In genomic region chr1:224212618-224213037, GRCh38 we compare ENCODE assay signal across 15 cellular contexts. TPM values are rescaled to one million over a fixed set of nuclear protein-coding genes. Genes with fewer than 3 reads are reported as not detected.
DNase-seq lines count a peak whose midpoint lies in the region; ATAC-seq and TF ChIP-seq lines count a peak whose summit lies in the region.
"Had no signal": no experiment of that assay in that cellular context is flagged by ENCODE, and none has a peak within 500 bp of the region (broad histone marks: within the 10 kb centered on the region; RNA-seq: fewer than 3 reads in every experiment).

No MANE protein-coding gene starts in this region.

- no peaks in the 10 kb centered on the region for H3K79me1 ChIP-seq in mesenchymal stem cell (replicated peaks; ENCODE audit: low read length, poor library complexity, severe bottlenecking)

- H4K91ac ChIP-seq in mesenchymal stem cell (ENCODE audit: low read length), result no peak overlapping the region

- H3K9me3 ChIP-seq in HUES48 (ENCODE audit: control insufficient read depth, insufficient read depth, low read length) (no peaks in the 10 kb centered on the region), mesenchymal stem cell (ENCODE audit: control insufficient read depth, low read length) (no peaks in the 10 kb centered on the region), tibial artery (no peaks in the 10 kb centered on the region)
- H3K9me3 ChIP-seq: esophagus muscularis mucosa had no signal

- intact Hi-C loops in dendritic cell treated with granulocyte-macrophage colony-stimulating factor and Interleukin-4, amounts not matched to agents 40 ng/mL and 50 ng/mL, for 4 days (cut with micrococcal nuclease), result no loop called here
- intact Hi-C loops in tibial artery (cut with DNase I; ENCODE audit: low total_unique reads), result no loop called here

- no peaks in the 10 kb centered on the region for H3K9me3 Mint-ChIP-seq in dendritic cell treated with granulocyte-macrophage colony-stimulating factor and Interleukin-4, amounts not matched to agents 40 ng/mL and 50 ng/mL, for 4 days
- no peaks in the 10 kb centered on the region for H3K9me3 Mint-ChIP-seq in stimulated activated memory B cell treated with anti-CD40 and anti-IgM and Interleukin-4, amounts not matched to agents 10 μg/mL and 1 μg/mL and 100 μg/mL, for 72 hours
- no peaks in the 10 kb centered on the region for H3K9me3 Mint-ChIP-seq in activated naive CD8-positive, alpha-beta T cell treated with anti-CD3 and anti-CD28 coated beads, Interleukin-2, amount 50 U/mL, for 24 hours
- H3K9me3 Mint-ChIP-seq: activated T-helper 17 cell treated with anti-CD3 and anti-CD28 coated beads, Interleukin-2, amount 50 U/mL, for 72 hours; CD14-positive monocyte had no signal

- peak overlapping the region; percentile 14 for H2BK5ac ChIP-seq in mesenchymal stem cell (ENCODE audit: low read depth, low read length, poor library complexity, severe bottlenecking)

- H3K14ac ChIP-seq in mesenchymal stem cell (ENCODE audit: low read length in 2 of 2), result peak overlapping the region in 1 of 2 experiments; percentile 77

- peak overlapping the region in 1 of 2 experiments; percentile 54 for H2BK12ac ChIP-seq in mesenchymal stem cell (ENCODE audit: low read length in 2 of 2)

- H3K4me1 Mint-ChIP-seq in dendritic cell treated with granulocyte-macrophage colony-stimulating factor and Interleukin-4, amounts not matched to agents 40 ng/mL and 50 ng/mL, for 4 days (ENCODE audit: low read depth), result peaks cover 62% of the 10 kb centered on the region
- H3K4me1 Mint-ChIP-seq in stimulated activated memory B cell treated with anti-CD40 and anti-IgM and Interleukin-4, amounts not matched to agents 10 μg/mL and 1 μg/mL and 100 μg/mL, for 72 hours, result peaks cover 25% of the 10 kb centered on the region
- H3K4me1 Mint-ChIP-seq in activated naive CD8-positive, alpha-beta T cell treated with anti-CD3 and anti-CD28 coated beads, Interleukin-2, amount 50 U/mL, for 24 hours, result peaks cover 5% of the 10 kb centered on the region
- H3K4me1 Mint-ChIP-seq: activated T-helper 17 cell treated with anti-CD3 and anti-CD28 coated beads, Interleukin-2, amount 50 U/mL, for 72 hours had no signal

- H3K27me3 Mint-ChIP-seq in dendritic cell treated with granulocyte-macrophage colony-stimulating factor and Interleukin-4, amounts not matched to agents 40 ng/mL and 50 ng/mL, for 4 days, result no peaks in the 10 kb centered on the region
- no peaks in the 10 kb centered on the region for H3K27me3 Mint-ChIP-seq in stimulated activated memory B cell treated with anti-CD40 and anti-IgM and Interleukin-4, amounts not matched to agents 10 μg/mL and 1 μg/mL and 100 μg/mL, for 72 hours
- H3K27me3 Mint-ChIP-seq in activated naive CD8-positive, alpha-beta T cell treated with anti-CD3 and anti-CD28 coated beads, Interleukin-2, amount 50 U/mL, for 24 hours, result no peaks in the 10 kb centered on the region
- H3K27me3 Mint-ChIP-seq: activated T-helper 17 cell treated with anti-CD3 and anti-CD28 coated beads, Interleukin-2, amount 50 U/mL, for 72 hours had no signal

- 70% methylated on average over 13 of the region's 13 CpGs for WGBS in mesenchymal stem cell

- no peak overlapping the region for H2AFZ ChIP-seq in mesenchymal stem cell (ENCODE audit: low read depth, low read length)

- H4K8ac ChIP-seq in mesenchymal stem cell (ENCODE audit: low read length), result peak overlapping the region; percentile 42

- H3K27ac ChIP-seq in HUES48 (ENCODE audit: low read depth, low read length) (peak overlapping the region; percentile 74), mesenchymal stem cell (ENCODE audit: low read length, poor library complexity, severe bottlenecking) (peak overlapping the region; percentile 58), tibial artery (no peak overlapping the region)

- DNase-seq in mesenchymal stem cell (no peak), tibial artery (no peak), NOMO-1 (lab: John Stamatoyannopoulos, UW; ENCODE audit: unreplicated experiment in 2 of 2) (no peak), glomerular visceral epithelial cell (ENCODE audit: extremely low spot score) (no peak)
- DNase-seq in activated naive CD8-positive, alpha-beta T cell treated with anti-CD3 and anti-CD28 coated beads, Interleukin-2, amount 50 U/mL, for 24 hours, result no peak
- DNase-seq: hypothalamus, left ventricle myocardium superior, NCI-H510A, OCI-M1 had no signal

- peak overlapping the region in 1 of 2 experiments; percentile 38 for H3K18ac ChIP-seq in mesenchymal stem cell (ENCODE audit: low read depth in 1 of 2, low read length in 2 of 2)

- no peaks in the 10 kb centered on the region for H3K27me3 ChIP-seq in HUES48 (ENCODE audit: control insufficient read depth, insufficient read depth, low read length)
- no peaks in the 10 kb centered on the region for H3K27me3 ChIP-seq in mesenchymal stem cell (ENCODE audit: control insufficient read depth in 1 of 2, insufficient read depth in 1 of 2, low read length in 2 of 2)
- no peaks in the 10 kb centered on the region for H3K27me3 ChIP-seq in tibial artery
- H3K27me3 ChIP-seq: esophagus muscularis mucosa had no signal

- H2BK120ac ChIP-seq in mesenchymal stem cell (ENCODE audit: low read depth, low read length), result peak overlapping the region; percentile 42

- no peak overlapping the region for H3K9ac ChIP-seq in HUES48 (ENCODE audit: low read depth, low read length)
- H3K9ac ChIP-seq in mesenchymal stem cell (ENCODE audit: low read length), result no peak overlapping the region

- H3K4me2 ChIP-seq in mesenchymal stem cell (ENCODE audit: low read length, poor library complexity, severe bottlenecking), result no peak overlapping the region

- peaks cover 12% of the 10 kb centered on the region for H3K36me3 Mint-ChIP-seq in dendritic cell treated with granulocyte-macrophage colony-stimulating factor and Interleukin-4, amounts not matched to agents 40 ng/mL and 50 ng/mL, for 4 days (ENCODE audit: low read depth)
- no peaks in the 10 kb centered on the region for H3K36me3 Mint-ChIP-seq in stimulated activated memory B cell treated with anti-CD40 and anti-IgM and Interleukin-4, amounts not matched to agents 10 μg/mL and 1 μg/mL and 100 μg/mL, for 72 hours
- no peaks in the 10 kb centered on the region for H3K36me3 Mint-ChIP-seq in activated naive CD8-positive, alpha-beta T cell treated with anti-CD3 and anti-CD28 coated beads, Interleukin-2, amount 50 U/mL, for 24 hours (ENCODE audit: low read depth)
- H3K36me3 Mint-ChIP-seq: CD14-positive monocyte had no signal

- H3K4me1 ChIP-seq in HUES48 (ENCODE audit: control insufficient read depth, insufficient read depth, low read length), result peaks cover 16% of the 10 kb centered on the region
- peaks cover 15% of the 10 kb centered on the region for H3K4me1 ChIP-seq in mesenchymal stem cell (ENCODE audit: control insufficient read depth, insufficient read depth, low read depth, low read length)
- peaks cover 0 to 4% (median 2%) of the 10 kb centered on the region in 4 donors for H3K4me1 ChIP-seq in tibial artery

- ATAC-seq in stimulated activated memory B cell treated with anti-CD40 and anti-IgM and Interleukin-4, amounts not matched to agents 10 μg/mL and 1 μg/mL and 100 μg/mL, for 72 hours, result no peak
- no peak for ATAC-seq in activated naive CD8-positive, alpha-beta T cell treated with anti-CD3 and anti-CD28 coated beads, Interleukin-2, amount 50 U/mL, for 24 hours
- ATAC-seq: activated T-helper 17 cell treated with anti-CD3 and anti-CD28 coated beads, Interleukin-2, amount 50 U/mL, for 72 hours; left ventricle myocardium superior had no signal

- peak overlapping the region; percentile 62 for H3K27ac Mint-ChIP-seq in dendritic cell treated with granulocyte-macrophage colony-stimulating factor and Interleukin-4, amounts not matched to agents 40 ng/mL and 50 ng/mL, for 4 days
- peak overlapping the region; percentile 27 for H3K27ac Mint-ChIP-seq in stimulated activated memory B cell treated with anti-CD40 and anti-IgM and Interleukin-4, amounts not matched to agents 10 μg/mL and 1 μg/mL and 100 μg/mL, for 72 hours
- no peak overlapping the region for H3K27ac Mint-ChIP-seq in activated naive CD8-positive, alpha-beta T cell treated with anti-CD3 and anti-CD28 coated beads, Interleukin-2, amount 50 U/mL, for 24 hours
- H3K27ac Mint-ChIP-seq: activated T-helper 17 cell treated with anti-CD3 and anti-CD28 coated beads, Interleukin-2, amount 50 U/mL, for 72 hours had no signal

- H2AK5ac ChIP-seq in mesenchymal stem cell (ENCODE audit: low read length, severe bottlenecking), result peak overlapping the region; percentile 76

- no peak overlapping the region for H3K4me3 ChIP-seq in HUES48 (ENCODE audit: low read depth, low read length)
- no peak overlapping the region for H3K4me3 ChIP-seq in mesenchymal stem cell (ENCODE audit: insufficient read depth in 1 of 2, low read depth in 1 of 2, low read length in 2 of 2)
- H3K4me3 ChIP-seq in tibial artery, result no peak overlapping the region
- H3K4me3 ChIP-seq: esophagus muscularis mucosa had no signal

- no peak overlapping the region for H3K23ac ChIP-seq in mesenchymal stem cell (ENCODE audit: low read length in 2 of 2)

- H2BK15ac ChIP-seq in mesenchymal stem cell (ENCODE audit: low read depth, poor library complexity, severe bottlenecking), result no peak overlapping the region

- H3K36me3 ChIP-seq in HUES48 (ENCODE audit: control insufficient read depth, insufficient read depth, low read length) (no peaks in the 10 kb centered on the region), mesenchymal stem cell (ENCODE audit: control insufficient read depth in 1 of 2, insufficient read depth in 2 of 2, low read depth in 1 of 2, low read length in 2 of 2) (no peaks in the 10 kb centered on the region), tibial artery (no peaks in the 10 kb centered on the region)
- H3K36me3 ChIP-seq: esophagus muscularis mucosa had no signal

- no peak overlapping the region for H3K4me3 Mint-ChIP-seq in dendritic cell treated with granulocyte-macrophage colony-stimulating factor and Interleukin-4, amounts not matched to agents 40 ng/mL and 50 ng/mL, for 4 days
- no peak overlapping the region for H3K4me3 Mint-ChIP-seq in stimulated activated memory B cell treated with anti-CD40 and anti-IgM and Interleukin-4, amounts not matched to agents 10 μg/mL and 1 μg/mL and 100 μg/mL, for 72 hours
- H3K4me3 Mint-ChIP-seq in activated naive CD8-positive, alpha-beta T cell treated with anti-CD3 and anti-CD28 coated beads, Interleukin-2, amount 50 U/mL, for 24 hours, result no peak overlapping the region
- H3K4me3 Mint-ChIP-seq: activated T-helper 17 cell treated with anti-CD3 and anti-CD28 coated beads, Interleukin-2, amount 50 U/mL, for 72 hours; CD14-positive monocyte had no signal

- H3K4ac ChIP-seq in mesenchymal stem cell (ENCODE audit: low read depth in 1 of 2, low read length in 2 of 2), result peak overlapping the region in 1 of 2 experiments; percentile 58

- TF ChIP-seq CTCF in tibial artery (IDR thresholded peaks at IDR 0.05), result no peak

RNA-seq across cellular contexts. Expression of gene DEGS1, which starts 29.6 kb away (rescaled TPM):
- polyA plus RNA-seq in mesenchymal stem cell (2013, experiment 1 of 2), result 123 TPM
- 127 TPM for polyA plus RNA-seq in mesenchymal stem cell (2013, experiment 2 of 2)

Comparison
In these comparisons a context has a peak if more than half of its experiments do, and no peak if none do; other contexts are left out.
1. H3K27ac ChIP-seq: peak in HUES48 (single experiment) and mesenchymal stem cell (single experiment); none in tibial artery (0 of 2).